10 cellular contexts compared by ENCODE assay signal in the genomic region with DNA sequence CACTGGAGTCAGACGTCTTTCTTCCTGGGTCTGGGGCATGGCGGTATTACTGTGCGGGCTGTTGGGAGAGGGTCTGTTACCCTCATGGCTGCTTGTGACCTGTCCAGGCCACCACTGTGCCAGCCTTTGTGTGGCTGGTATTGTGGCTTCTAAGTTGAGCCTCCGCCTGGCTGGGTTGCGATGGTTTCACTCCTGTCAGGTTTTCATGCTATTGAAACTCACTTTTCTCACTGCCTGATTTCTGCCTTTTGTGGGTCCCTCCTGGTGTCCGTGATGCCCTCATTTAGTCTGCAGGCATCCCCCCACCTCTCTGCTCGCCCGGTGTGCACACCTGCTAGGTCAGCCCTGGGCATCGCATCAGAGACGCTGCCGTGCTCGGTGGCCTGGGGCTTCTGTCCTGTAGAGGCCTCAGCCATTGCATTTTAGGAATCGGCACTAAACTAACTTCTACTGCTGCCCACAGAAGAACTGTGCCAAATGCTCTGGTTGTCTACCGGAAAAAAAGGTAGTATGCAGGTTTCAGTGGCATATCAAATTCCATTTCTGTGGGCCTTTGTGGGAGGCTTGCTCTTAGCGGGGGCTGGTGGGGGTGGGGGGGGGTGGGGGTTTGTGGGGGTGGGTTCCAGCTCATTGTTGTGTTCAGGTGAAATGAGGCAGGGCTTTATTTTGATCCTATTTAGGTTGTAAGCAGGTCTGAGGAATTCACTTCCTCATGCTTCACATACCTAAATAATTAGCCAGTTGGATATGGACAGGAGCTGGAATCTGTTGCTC.
DNase-seq lines count a peak whose midpoint lies in the region; ATAC-seq and TF ChIP-seq lines count a peak whose summit lies in the region.
"Had no signal": no experiment of that assay in that cellular context is flagged by ENCODE, and none has a peak within 500 bp of the region (broad histone marks: within the 10 kb centered on the region; RNA-seq: fewer than 3 reads in every experiment).

No MANE protein-coding gene starts in this region.

- TF ChIP-seq CTCF in foreskin keratinocyte (conservative IDR thresholded peaks at IDR 0.05): no peak
- no peak for TF ChIP-seq CTCF in type B pancreatic cell (conservative IDR thresholded peaks at IDR 0.05)

- H3K4me1 ChIP-seq in foreskin keratinocyte: peaks cover 8% of the 10 kb centered on the region
- H3K4me1 ChIP-seq: colonic mucosa had no signal

- peaks cover 5% of the 10 kb centered on the region for H3K9me3 Mint-ChIP-seq in type B pancreatic cell

- no peaks in the 10 kb centered on the region for H3K27me3 ChIP-seq in foreskin keratinocyte
- H3K27me3 ChIP-seq: colonic mucosa had no signal

- peak; percentile 91 for ATAC-seq in foreskin keratinocyte

- no peak overlapping the region for H3K27ac ChIP-seq in foreskin keratinocyte
- H3K27ac ChIP-seq: colonic mucosa had no signal

- peaks cover 7% of the 10 kb centered on the region for H3K4me1 Mint-ChIP-seq in type B pancreatic cell (ENCODE audit: unreplicated experiment)

- peaks cover 5% of the 10 kb centered on the region for H3K36me3 Mint-ChIP-seq in type B pancreatic cell

- H3K27me3 Mint-ChIP-seq in type B pancreatic cell: no peaks in the 10 kb centered on the region

- peak overlapping the region; percentile 55 for H3K27ac Mint-ChIP-seq in type B pancreatic cell

- no peak overlapping the region for H3K4me3 Mint-ChIP-seq in type B pancreatic cell

- DNase-seq in HCEC 1CT (peak; percentile 39), SW480 (ENCODE audit: low spot score) (peak; percentile 39), foreskin keratinocyte (peak; percentile 56 to 77), type B pancreatic cell (ENCODE audit: extremely low spot score, unreplicated experiment) (no peak), D341Med (ENCODE audit: low spot score) (no peak), RKO (ENCODE audit: low spot score) (no peak), RPMI8226 (no peak)
- DNase-seq: colonic mucosa; DMS79 treated with DMSO at 0.1 percent for 48 hours; stimulated activated naive CD4-positive, alpha-beta T cell treated with Interleukin-2 at 50 U/mL for 16 hours had no signal

Comparison
In these comparisons a context has a peak if more than half of its experiments do, and no peak if none do; other contexts are left out.
1. DNase-seq: peak in HCEC 1CT (single experiment), SW480 (single experiment) and foreskin keratinocyte (2 of 2); none in type B pancreatic cell (single experiment), D341Med (single experiment), RKO (single experiment) and RPMI8226 (single experiment).